ENCODE assay signal across 1 cellular context in genomic region chr11:134634897-134635831, GRCh38.
TF ChIP-seq lines count a peak whose summit lies in the region.

No MANE protein-coding gene starts in this region.

TF ChIP-seq in H1, 55 proteins besides CTCF, POLR2A, EP300 and RAD21:
- TF ChIP-seq CHD7 (IDR thresholded peaks at IDR 0.05; ENCODE audit: insufficient replicate concordance, low read length) (no peak), EGR1 (IDR thresholded peaks at IDR 0.05; ENCODE audit: borderline replicate concordance, low read depth, low read length) (no peak), HDAC2 (IDR thresholded peaks at IDR 0.05; ENCODE audit: borderline replicate concordance in 1 of 2, low read depth in 2 of 2, low read length in 2 of 2) (no peak), RFX5 (IDR thresholded peaks at IDR 0.05; ENCODE audit: borderline replicate concordance, low read depth, low read length) (no peak), TAF1 (IDR thresholded peaks at IDR 0.05; ENCODE audit: low read depth, low read length) (no peak), CHD2 (IDR thresholded peaks at IDR 0.05; ENCODE audit: low read length) (no peak), SP4 (IDR thresholded peaks at IDR 0.05; ENCODE audit: low read length) (no peak), ATF3 (IDR thresholded peaks at IDR 0.05; ENCODE audit: insufficient read depth, low read depth, low read length) (no peak), CTBP2 (IDR thresholded peaks at IDR 0.05; ENCODE audit: borderline replicate concordance, insufficient read depth, insufficient read length, low read length) (no peak), MAFK (IDR thresholded peaks at IDR 0.05; ENCODE audit: low read depth, low read length) (no peak), MAX (IDR thresholded peaks at IDR 0.05) (no peak), SP1 (IDR thresholded peaks at IDR 0.05; ENCODE audit: low read depth, low read length) (no peak), EZH2 (IDR thresholded peaks at IDR 0.05; ENCODE audit: low read depth, low read length, severe bottlenecking) (no peak)
